ENCODE assay signal across 14 cellular contexts in genomic region chr12:49364989-49365388, GRCh38. TPM values are rescaled to one million over a fixed set of nuclear protein-coding genes. Genes with fewer than 3 reads are reported as not detected.
DNase-seq lines count a peak whose midpoint lies in the region; ATAC-seq and TF ChIP-seq lines count a peak whose summit lies in the region.
"Had no signal": no experiment of that assay in that cellular context is flagged by ENCODE, and none has a peak within 500 bp of the region (broad histone marks: within the 10 kb centered on the region; RNA-seq: fewer than 3 reads in every experiment).

No MANE protein-coding gene starts in this region.

- TF ChIP-seq EP300 in upper lobe of left lung (IDR thresholded peaks at IDR 0.05): no peak

- H3K27me3 ChIP-seq in BLaER1 treated with 17β-estradiol and CSF1 and Interleukin-3, amounts not matched to agents 10 nM and 100 nM: no peaks in the 10 kb centered on the region
- H3K27me3 ChIP-seq in upper lobe of left lung: no peaks in the 10 kb centered on the region

- no peak for ATAC-seq in upper lobe of left lung (ENCODE audit: low FRiP score in 2 of 2)
- ATAC-seq: natural killer cell treated with Interleukin-12 subunit alpha and Interleukin-12 subunit beta and Interleukin-15 and Interleukin-18, amount 100 ng/mL, for 72 hours had no signal

- no peaks in the 10 kb centered on the region for H3K36me3 ChIP-seq in BLaER1 treated with 17β-estradiol and CSF1 and Interleukin-3, amounts not matched to agents 10 nM and 100 nM
- H3K36me3 ChIP-seq in upper lobe of left lung: no peaks in the 10 kb centered on the region
- H3K36me3 ChIP-seq: spleen had no signal

- H3K4me2 ChIP-seq in BLaER1 treated with 17β-estradiol and CSF1 and Interleukin-3, amounts not matched to agents 10 nM and 100 nM: peak overlapping the region in 8 of 11 experiments; percentile 81 to 97 (median 84); a peak in 14 of 22 replicates

- DNase-seq in HS-5 (ENCODE audit: low read depth): peak; percentile 65
- peak; percentile 94 for DNase-seq in amniotic epithelial cell (ENCODE audit: low read depth)
- peak; percentile 71 for DNase-seq in hepatic stellate cell (ENCODE audit: low spot score)
- no peak for DNase-seq in upper lobe of left lung
- no peak for DNase-seq in ureter (ENCODE audit: low spot score)
- DNase-seq in NCI-H526 treated with DMSO at 0.1 percent for 48 hours (lab: John Stamatoyannopoulos, UW): no peak
- DNase-seq in activated CD4-positive, alpha-beta T cell treated with anti-CD3 and anti-CD28 coated beads, Interleukin-2, amount 50 U/mL, for 4 hours: no peak
- DNase-seq: cortex of kidney, NCI-H2081, spleen, T1000 had no signal

- H3K4me3 ChIP-seq in BLaER1 treated with 17β-estradiol and CSF1 and Interleukin-3, amounts not matched to agents 10 nM and 100 nM: no peak overlapping the region
- H3K4me3 ChIP-seq in upper lobe of left lung: no peak overlapping the region

- H3K9me3 ChIP-seq in BLaER1 treated with 17β-estradiol and CSF1 and Interleukin-3, amounts not matched to agents 10 nM and 100 nM (replicated peaks in 1 of 11): no peaks in the 10 kb centered on the region
- H3K9me3 ChIP-seq in upper lobe of left lung: no peaks in the 10 kb centered on the region
- H3K9me3 ChIP-seq: spleen had no signal

- peaks cover 31 to 44% (median 38%) of the 10 kb centered on the region in 10 experiments for H3K4me1 ChIP-seq in BLaER1 treated with 17β-estradiol and CSF1 and Interleukin-3, amounts not matched to agents 10 nM and 100 nM
- peaks cover 16 to 29% (median 17%) of the 10 kb centered on the region in 4 donors for H3K4me1 ChIP-seq in upper lobe of left lung

- H3K9ac ChIP-seq in BLaER1 treated with 17β-estradiol and CSF1 and Interleukin-3, amounts not matched to agents 10 nM and 100 nM: no peak overlapping the region

- no peak overlapping the region for H3K27ac ChIP-seq in BLaER1 treated with 17β-estradiol and CSF1 and Interleukin-3, amounts not matched to agents 10 nM and 100 nM
- H3K27ac ChIP-seq in upper lobe of left lung: no peak overlapping the region
- H3K27ac ChIP-seq: spleen had no signal

- 73 to 89% methylated on average over 1 of the region's 1 CpG for WGBS in upper lobe of left lung, 2 donors

- H4K20me1 ChIP-seq in BLaER1 treated with 17β-estradiol and CSF1 and Interleukin-3, amounts not matched to agents 10 nM and 100 nM: peaks cover 0 to 16% (median 5%) of the 10 kb centered on the region in 11 experiments; a peak in 6 of 22 replicates

- no peak for TF ChIP-seq CTCF in upper lobe of left lung (IDR thresholded peaks at IDR 0.05)

- TF ChIP-seq POLR2A in upper lobe of left lung (IDR thresholded peaks at IDR 0.05): no peak

RNA-seq across cellular contexts. Expression of gene SPATS2, which starts 2.3 kb away (rescaled TPM):
- total RNA-seq in upper lobe of left lung (10 to 100 TPM in 5 of 6 donors, 1 to 10 TPM in 1; 6.2 to 33.5 (median 14.4) TPM), ureter (20.0 TPM)

RNA-seq across cellular contexts. Expression of gene DNAJC22, which starts 18.3 kb away (rescaled TPM):
- total RNA-seq in upper lobe of left lung: under 1 TPM in 4 of 6 donors, not detected in 2; 0.15 to 0.59 (median 0.38) TPM
- total RNA-seq in ureter: 0.16 TPM
- total RNA-seq: activated CD8-positive, alpha-beta memory T cell treated with anti-CD3 and anti-CD28 coated beads for 36 hours; natural killer cell treated with Interleukin-12 subunit alpha and Interleukin-12 subunit beta and Interleukin-15 and Interleukin-18, amount 100 ng/mL, for 72 hours had no signal

RNA-seq across cellular contexts. Expression of gene C1QL4, which starts 28.0 kb away (rescaled TPM):
- not detected for total RNA-seq in upper lobe of left lung
- not detected for total RNA-seq in ureter
- total RNA-seq: activated CD8-positive, alpha-beta memory T cell treated with anti-CD3 and anti-CD28 coated beads for 36 hours; natural killer cell treated with Interleukin-12 subunit alpha and Interleukin-12 subunit beta and Interleukin-15 and Interleukin-18, amount 100 ng/mL, for 72 hours; spleen had no signal

RNA-seq across cellular contexts. Expression of gene TROAP, which starts 41.9 kb away (rescaled TPM):
- 1 to 10 TPM in 3 of 6 donors, under 1 TPM in 1, not detected in 2; 0.86 to 3.3 (median 3.0) TPM for total RNA-seq in upper lobe of left lung
- total RNA-seq in ureter: 1.3 TPM

Comparison
In these comparisons a context has a peak if more than half of its experiments do, and no peak if none do; other contexts are left out.
1. DNase-seq: peak in HS-5 (single experiment), amniotic epithelial cell (single experiment) and hepatic stellate cell (single experiment); none in upper lobe of left lung (0 of 2), ureter (single experiment), NCI-H526 treated with DMSO at 0.1 percent for 48 hours (single experiment) and activated CD4-positive, alpha-beta T cell treated with anti-CD3 and anti-CD28 coated beads, Interleukin-2, amount 50 U/mL, for 4 hours (0 of 2).